In the genomic region with DNA sequence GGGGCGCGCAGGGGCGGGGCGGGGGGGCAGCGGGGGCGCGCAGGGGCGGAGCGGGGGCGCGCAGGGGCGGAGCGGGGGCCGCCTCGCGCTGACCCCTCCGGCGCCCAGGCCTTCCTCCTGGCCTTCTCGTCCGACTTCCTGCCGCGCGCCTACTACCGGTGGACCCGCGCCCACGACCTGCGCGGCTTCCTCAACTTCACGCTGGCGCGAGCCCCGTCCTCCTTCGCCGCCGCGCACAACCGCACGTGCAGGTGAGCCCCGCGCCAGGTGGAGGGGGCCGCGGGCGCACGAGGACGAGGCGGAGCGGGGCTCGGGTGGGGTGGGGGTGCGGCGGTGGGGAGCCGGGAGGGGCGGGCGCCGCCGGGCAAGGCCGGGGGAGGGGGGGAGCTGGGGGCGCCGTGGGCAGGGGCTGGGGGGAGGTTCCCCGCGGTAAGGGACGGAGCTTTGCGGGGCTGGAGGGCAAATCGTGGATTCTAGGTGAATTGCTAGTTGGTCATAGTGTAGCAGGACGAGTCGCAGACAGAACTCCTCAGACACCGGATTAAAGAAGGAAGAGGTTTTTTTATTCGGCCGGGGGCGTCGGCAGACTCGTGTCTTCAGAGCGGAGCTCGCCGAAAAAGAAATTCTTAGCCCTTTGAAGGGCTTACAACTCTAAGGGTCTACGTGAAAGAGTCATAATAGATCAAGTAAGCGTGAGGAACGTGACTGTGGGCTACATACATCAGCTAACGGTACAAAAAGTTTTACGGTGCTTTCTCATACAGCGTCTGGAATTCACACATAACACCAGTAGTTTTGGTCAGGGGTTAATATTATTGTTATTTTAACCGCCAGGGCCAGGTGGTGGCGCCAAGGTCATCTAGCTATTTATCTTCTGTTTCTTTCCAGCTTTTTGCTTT, we compare ENCODE assay signal across 8 cellular contexts. TPM values are rescaled to one million over a fixed set of nuclear protein-coding genes. Genes with fewer than 3 reads are reported as not detected.
DNase-seq lines count a peak whose midpoint lies in the region; ATAC-seq and TF ChIP-seq lines count a peak whose summit lies in the region.

No MANE protein-coding gene starts in this region.

- H3F3A ChIP-seq in OCI-LY1 (ENCODE audit: insufficient read depth, low read length), result 0 out of 2 replicates have a peak, but pooled peaks cover 4% of the 10 kb centered on the region

- DNase-seq in AG04450 (ENCODE audit: low read depth, low spot score) (no peak), GM13976 (ENCODE audit: low spot score) (peak; percentile 80), omental fat pad (ENCODE audit: low spot score) (peak; percentile 36), NCI-H1048 (lab: John Stamatoyannopoulos, UW) (no peak)
- peak; percentile 13 for DNase-seq in activated T-helper 9 cell treated with anti-CD3 and anti-CD28 coated beads, Interleukin-2, amount 50 U/mL, for 16 hours (ENCODE audit: low read depth)

- H3K27me3 ChIP-seq in AG04450 (ENCODE audit: control insufficient read depth, insufficient read depth, low read length) (peaks cover 10% of the 10 kb centered on the region), OCI-LY1 (ENCODE audit: insufficient read depth, low read length) (peaks cover 3% of the 10 kb centered on the region; the same call in 1 of the 2 replicates), gastroesophageal sphincter (no peaks in the 10 kb centered on the region)

- H3K36me3 ChIP-seq in OCI-LY1 (ENCODE audit: insufficient read depth, low read length) (no peaks in the 10 kb centered on the region), gastroesophageal sphincter (no peaks in the 10 kb centered on the region)

- in situ Hi-C loops in GM13976 (cut with MboI; ENCODE audit: low sequenced_read_pairs, unreplicated experiment), result no loop called here

- POLR2A ChIA-PET in AG04450 (lab: Yijun Ruan, JAX), result no interaction called here

- H3K9ac ChIP-seq in OCI-LY1 (ENCODE audit: low read length), result peak overlapping the region; percentile 31; the same call in 1 of the 2 replicates

- WGBS in gastroesophageal sphincter (ENCODE audit: low coverage in 1 of 2), 2 donors, result 0 to 1% methylated on average over 14 to 17 of the region's 83 CpGs

- peaks cover 19% of the 10 kb centered on the region for H3K4me1 ChIP-seq in OCI-LY1 (ENCODE audit: insufficient read depth, low read length, severe bottlenecking)
- peaks cover 0 to 19% (median 7%) of the 10 kb centered on the region in 3 donors for H3K4me1 ChIP-seq in gastroesophageal sphincter

- H3K27ac ChIP-seq in AG04450 (ENCODE audit: low read depth, low read length), result no peak overlapping the region
- no peak overlapping the region for H3K27ac ChIP-seq in OCI-LY1 (ENCODE audit: low read depth, low read length, poor library complexity, severe bottlenecking)
- peak overlapping the region in 3 of 4 donors; percentile 71 to 83 (median 78) for H3K27ac ChIP-seq in gastroesophageal sphincter

- H3K9me3 ChIP-seq in AG04450 (ENCODE audit: control insufficient read depth, insufficient read depth, low read length), result no peaks in the 10 kb centered on the region; the same call in 1 of the 2 replicates
- H3K9me3 ChIP-seq in OCI-LY1 (ENCODE audit: low read length), result 0 out of 2 replicates have a peak, but pooled peaks cover 3% of the 10 kb centered on the region
- no peaks in the 10 kb centered on the region for H3K9me3 ChIP-seq in gastroesophageal sphincter

- no peak for TF ChIP-seq POLR2A in gastroesophageal sphincter (IDR thresholded peaks at IDR 0.05)

- TF ChIP-seq EP300 in gastroesophageal sphincter (IDR thresholded peaks at IDR 0.05), result no peak

- peak overlapping the region; percentile 65 for H3K4me3 ChIP-seq in AG04450 (ENCODE audit: low read depth, low read length)
- peak overlapping the region; percentile 53 for H3K4me3 ChIP-seq in OCI-LY1 (ENCODE audit: low read depth, low read length, poor library complexity, severe bottlenecking)
- peak overlapping the region; percentile 37 to 69 for H3K4me3 ChIP-seq in gastroesophageal sphincter

- H3K79me2 ChIP-seq in OCI-LY1 (ENCODE audit: insufficient read depth, low read length), result no peaks in the 10 kb centered on the region

- H3K9me2 ChIP-seq in OCI-LY1 (ENCODE audit: low read depth, low read length), result no peaks in the 10 kb centered on the region

- no peak overlapping the region for H2AFZ ChIP-seq in OCI-LY1 (ENCODE audit: low read length)

- no peaks in the 10 kb centered on the region for H4K20me1 ChIP-seq in OCI-LY1 (ENCODE audit: insufficient read depth, low read length)

- CTCF ChIA-PET in AG04450 (lab: Charles Lee), result interaction anchor here (0.6 kb wide), 1 partner anchor 69 kb away, joined by 4 read pairs; a partner anchor contains a TSS

- TF ChIP-seq CTCF in AG04450 (IDR thresholded peaks at IDR 0.05; ENCODE audit: low read depth, low read length), result peak; percentile 14; the same call in 1 of the 2 replicates
- TF ChIP-seq CTCF in GM13976 (IDR thresholded peaks at IDR 0.05; ENCODE audit: borderline replicate concordance, control extremely low read depth, extremely low read depth, insufficient read depth, missing control alignments), result peak; percentile 40
- peak; percentile 50 for TF ChIP-seq CTCF in OCI-LY1 (IDR thresholded peaks at IDR 0.05; ENCODE audit: low read length)
- TF ChIP-seq CTCF in gastroesophageal sphincter (IDR thresholded peaks at IDR 0.05), result peak in 2 of 4 experiments; percentile 13 to 31
- TF ChIP-seq CTCF in omental fat pad (IDR thresholded peaks at IDR 0.05), result no peak

- ATAC-seq in gastroesophageal sphincter (peak; percentile 57), omental fat pad (ENCODE audit: low FRiP score) (peak; percentile 56), HG03439 (IDR thresholded peaks at IDR 0.05; ENCODE audit: unreplicated experiment) (no peak)

- peak overlapping the region; percentile 73 for H3K4me2 ChIP-seq in OCI-LY1 (ENCODE audit: low read length)

RNA-seq across cellular contexts. Expression of a gene that starts 29.9 kb away (rescaled TPM):
- 0.21 and 0.40 TPM in 2 replicates for polyA plus RNA-seq in AG04450 (2011; rRNA removed)
- polyA minus RNA-seq in AG04450 (2011; rRNA and poly(A)+ RNA removed), result 0.26 and 0.28 TPM in 2 replicates
- total RNA-seq in gastroesophageal sphincter, result under 1 TPM; 0.16 to 0.81 (median 0.53) TPM
- under 1 TPM in 3 of 4 donors, not detected in 1; 0.50 to 0.65 (median 0.60) TPM for total RNA-seq in omental fat pad

Comparison
In these comparisons a context has a peak if more than half of its experiments do, and no peak if none do; other contexts are left out.
1. DNase-seq: peak in GM13976 (single experiment), activated T-helper 9 cell treated with anti-CD3 and anti-CD28 coated beads, Interleukin-2, amount 50 U/mL, for 16 hours (single experiment) and omental fat pad (single experiment); none in AG04450 (single experiment) and NCI-H1048 (single experiment).
2. H3K27ac ChIP-seq: peak in gastroesophageal sphincter (3 of 4); none in AG04450 (single experiment) and OCI-LY1 (single experiment).
3. CTCF ChIP-seq: peak in AG04450 (single experiment), GM13976 (single experiment) and OCI-LY1 (single experiment); none in omental fat pad (0 of 3).
4. Peak in every context shown above with its lines, with median percentiles within 50 percentile points of each other: H3K4me3 ChIP-seq.